17 cellular contexts compared by ENCODE assay signal in the genomic region with DNA sequence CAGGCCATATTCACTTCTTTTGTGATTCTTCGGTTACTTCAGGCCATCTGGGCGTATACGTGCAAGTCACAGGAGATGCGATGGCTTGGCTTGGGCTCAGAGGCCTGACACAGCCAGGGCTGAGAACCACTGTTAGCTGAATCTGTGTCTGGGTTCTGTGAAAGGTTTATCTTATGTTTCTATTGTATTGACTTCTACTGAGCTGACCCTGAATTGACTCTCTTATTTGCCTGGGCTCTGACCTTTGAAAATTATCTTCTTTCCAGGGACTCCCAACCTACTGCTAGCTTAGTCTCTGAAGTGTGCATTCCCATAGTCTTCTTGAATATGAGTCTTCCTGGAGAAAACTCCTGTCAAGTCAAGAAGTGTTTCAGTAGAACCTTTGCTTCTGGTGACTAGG.
DNase-seq lines count a peak whose midpoint lies in the region; ATAC-seq and TF ChIP-seq lines count a peak whose summit lies in the region.
"Had no signal": no experiment of that assay in that cellular context is flagged by ENCODE, and none has a peak within 500 bp of the region (broad histone marks: within the 10 kb centered on the region; RNA-seq: fewer than 3 reads in every experiment).

No MANE protein-coding gene starts in this region.

- no peak overlapping the region for H3K4me3 ChIP-seq in HUES64 (ENCODE audit: low read length)
- H3K4me3 ChIP-seq: K562 had no signal

- H3K4me1 ChIP-seq in HUES64 (ENCODE audit: insufficient read depth, low read length), result peaks cover 17% of the 10 kb centered on the region
- H3K4me1 ChIP-seq: BE2C had no signal

- no peaks in the 10 kb centered on the region for H3K36me3 Mint-ChIP-seq in progenitor cell of endocrine pancreas (ENCODE audit: insufficient read depth)
- H3K36me3 Mint-ChIP-seq: CD14-positive monocyte; CD8-positive, alpha-beta T cell had no signal

- H3K36me3 ChIP-seq in HUES64 (ENCODE audit: insufficient read depth, low read length), result no peaks in the 10 kb centered on the region
- H3K36me3 ChIP-seq: BE2C had no signal

- H3K27ac Mint-ChIP-seq in progenitor cell of endocrine pancreas, result peak overlapping the region; percentile 37
- H3K27ac Mint-ChIP-seq: CD8-positive, alpha-beta T cell had no signal

- DNase-seq in ELF-1 (ENCODE audit: low read depth, low spot score) (peak; percentile 47), epithelial cell of prostate (ENCODE audit: low read depth, low spot score) (no peak), progenitor cell of endocrine pancreas (ENCODE audit: low spot score, unreplicated experiment) (no peak), NCI-H748 treated with DMSO at 0.1 percent for 48 hours (lab: John Stamatoyannopoulos, UW) (no peak)
- DNase-seq in activated CD8-positive, alpha-beta memory T cell treated with anti-CD3 and anti-CD28 coated beads for 24 hours, result no peak
- DNase-seq: BE2C; CD8-positive, alpha-beta T cell; COR-L47; DMS153; DMS79 treated with DMSO at 0.1 percent for 48 hours; EL; GDM1 had no signal

- no peak overlapping the region for H3K9ac ChIP-seq in HUES64 (ENCODE audit: low read depth, low read length)

- peaks cover 32% of the 10 kb centered on the region for H3K4me1 Mint-ChIP-seq in progenitor cell of endocrine pancreas (ENCODE audit: low read depth)
- H3K4me1 Mint-ChIP-seq: CD14-positive monocyte had no signal

- no peaks in the 10 kb centered on the region for H3K27me3 Mint-ChIP-seq in progenitor cell of endocrine pancreas

- ATAC-seq in HG02588 (IDR thresholded peaks at IDR 0.05; ENCODE audit: unreplicated experiment), result no peak
- ATAC-seq: CD8-positive, alpha-beta T cell; HCT116; K562 had no signal

- peak overlapping the region; percentile 58; the same call in 1 of the 2 replicates for H3K27ac ChIP-seq in HUES64 (ENCODE audit: low read depth, low read length)
- peak overlapping the region; percentile 49 for H3K27ac ChIP-seq in epithelial cell of prostate

- no peak overlapping the region for H3K4me3 Mint-ChIP-seq in progenitor cell of endocrine pancreas (ENCODE audit: low read depth)
- H3K4me3 Mint-ChIP-seq: CD14-positive monocyte; CD8-positive, alpha-beta T cell had no signal

- no peaks in the 10 kb centered on the region for H3K27me3 ChIP-seq in HUES64 (ENCODE audit: insufficient read depth, low read length)
- H3K27me3 ChIP-seq: BE2C had no signal

- H3K9me3 Mint-ChIP-seq in progenitor cell of endocrine pancreas (ENCODE audit: low read depth), result peaks cover 4% of the 10 kb centered on the region
- H3K9me3 Mint-ChIP-seq: CD8-positive, alpha-beta T cell had no signal

- H3K9me3 ChIP-seq in HUES64 (ENCODE audit: insufficient read depth, low read depth, low read length), result no peaks in the 10 kb centered on the region
- H3K9me3 ChIP-seq: BE2C had no signal

- no peak for TF ChIP-seq CTCF in progenitor cell of endocrine pancreas (IDR thresholded peaks at IDR 0.05; ENCODE audit: unreplicated experiment)

- WGBS in HUES64, result 56% methylated on average over 4 of the region's 4 CpGs
